8 cellular contexts compared by ENCODE assay signal in the genomic region with DNA sequence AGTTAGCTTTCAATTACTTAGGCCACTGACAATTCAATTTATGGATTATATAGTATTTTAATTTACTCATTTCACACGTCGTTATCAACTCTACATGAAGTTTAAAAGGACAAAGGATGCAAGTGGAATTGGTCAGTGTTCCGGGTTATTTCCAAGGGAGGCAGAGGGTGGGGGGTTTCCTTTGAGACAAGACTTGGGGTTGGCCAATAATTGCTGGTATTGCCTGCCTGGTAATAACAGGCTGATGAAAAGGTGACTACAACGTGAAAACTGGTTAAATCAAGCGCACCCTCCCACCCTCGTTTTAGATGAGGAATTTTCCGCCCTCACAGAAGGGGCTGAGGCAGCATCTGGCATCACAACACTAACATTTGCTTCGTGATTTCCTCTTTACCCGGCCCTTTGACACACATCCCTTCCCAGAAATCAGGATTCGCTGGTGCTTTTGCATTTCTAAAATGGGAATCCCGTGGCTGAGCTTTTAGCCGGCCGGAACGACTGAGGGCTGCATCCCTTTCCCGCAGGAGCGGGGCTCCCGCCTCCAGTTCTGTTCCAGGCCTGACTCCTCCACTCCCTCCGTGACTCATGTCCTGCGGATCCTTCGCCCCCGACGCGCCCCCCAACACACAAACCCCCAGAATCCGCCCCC.
DNase-seq lines count a peak whose midpoint lies in the region; ATAC-seq and TF ChIP-seq lines count a peak whose summit lies in the region.

No MANE protein-coding gene starts in this region.

- no peaks in the 10 kb centered on the region for H3K27me3 Mint-ChIP-seq in activated T-cell treated with anti-CD3 and anti-CD28 coated beads, Interleukin-2, amount 50 U/mL, for 24 hours

- H3K9me3 Mint-ChIP-seq in activated T-cell treated with anti-CD3 and anti-CD28 coated beads, Interleukin-2, amount 50 U/mL, for 24 hours = no peaks in the 10 kb centered on the region

- peaks cover 36% of the 10 kb centered on the region for H3K36me3 Mint-ChIP-seq in activated T-cell treated with anti-CD3 and anti-CD28 coated beads, Interleukin-2, amount 50 U/mL, for 24 hours (ENCODE audit: low read depth)

- peak overlapping the region; percentile 90 for H3K4me3 Mint-ChIP-seq in activated T-cell treated with anti-CD3 and anti-CD28 coated beads, Interleukin-2, amount 50 U/mL, for 24 hours

- H3K27ac Mint-ChIP-seq in activated T-cell treated with anti-CD3 and anti-CD28 coated beads, Interleukin-2, amount 50 U/mL, for 24 hours = peak overlapping the region; percentile 97

- TF ChIP-seq CTCF in astrocyte of the spinal cord (IDR thresholded peaks at IDR 0.05; ENCODE audit: low read depth, low read length) = no peak

- peaks cover 38% of the 10 kb centered on the region for H3K4me1 Mint-ChIP-seq in activated T-cell treated with anti-CD3 and anti-CD28 coated beads, Interleukin-2, amount 50 U/mL, for 24 hours (ENCODE audit: low read depth)

- H3K4me3 ChIP-seq in astrocyte of the spinal cord (ENCODE audit: low read depth, low read length) (peak overlapping the region; percentile 53), iPS-11a (ENCODE audit: low read depth, low read length) (peak overlapping the region; percentile 36), skeletal muscle cell (ENCODE audit: low read depth, low read length) (peak overlapping the region; percentile 53)

- in situ Hi-C loops in astrocyte of the spinal cord (cut with HindIII; ENCODE audit: low sequenced_read_pairs) = no loop called here

- ATAC-seq in HG03045 (IDR thresholded peaks at IDR 0.05; ENCODE audit: unreplicated experiment) (no peak), GM21529 (IDR thresholded peaks at IDR 0.05; ENCODE audit: unreplicated experiment) (no peak)

- no peak for DNase-seq in activated T-cell treated with anti-CD3 and anti-CD28 coated beads, Interleukin-2, amount 50 U/mL, for 24 hours
- DNase-seq in activated T-cell treated with anti-CD3 and anti-CD28 coated beads, Interleukin-2, amount 50 U/mL, for 48 hours = no peak
- DNase-seq in NCI-H748 (lab: John Stamatoyannopoulos, UW; ENCODE audit: unreplicated experiment) = peak; percentile 85
- no peak for DNase-seq in astrocyte of the spinal cord (ENCODE audit: low read depth, low spot score)
- no peak for DNase-seq in skeletal muscle cell (ENCODE audit: low read depth)
